Comparison of ENCODE assay signal across 17 cellular contexts in genomic region chr5:94245608-94246007, GRCh38.
DNase-seq lines count a peak whose midpoint lies in the region; ATAC-seq and TF ChIP-seq lines count a peak whose summit lies in the region.
"Had no signal": no experiment of that assay in that cellular context is flagged by ENCODE, and none has a peak within 500 bp of the region (broad histone marks: within the 10 kb centered on the region; RNA-seq: fewer than 3 reads in every experiment).

No MANE protein-coding gene starts in this region.

- no peaks in the 10 kb centered on the region for H3K9me2 ChIP-seq in PC-3 (replicated peaks; ENCODE audit: low read length)

- H3K4me3 ChIP-seq in PC-3 (ENCODE audit: low read length) (no peak overlapping the region), fibroblast of mammary gland (ENCODE audit: control insufficient read depth, low read depth, low read length) (no peak overlapping the region), brain microvascular endothelial cell (ENCODE audit: low read depth, low read length) (no peak overlapping the region), left ventricle myocardium inferior (no peak overlapping the region), gastroesophageal sphincter (no peak overlapping the region)
- H3K4me3 ChIP-seq in effector memory CD4-positive, alpha-beta T cell (ENCODE audit: insufficient read depth, low read depth, low read length, poor library complexity, severe bottlenecking) = no peak overlapping the region
- H3K4me3 ChIP-seq: BLaER1, mucosa of descending colon, testis had no signal

- no peak for TF ChIP-seq POLR2A in gastroesophageal sphincter (IDR thresholded peaks at IDR 0.05)

- ATAC-seq in PC-3 (no peak), gastroesophageal sphincter (no peak)
- ATAC-seq: mucosa of descending colon had no signal

- H3K36me3 ChIP-seq in PC-3 (ENCODE audit: low read depth, low read length) (no peaks in the 10 kb centered on the region), brain microvascular endothelial cell (replicated peaks) (no peaks in the 10 kb centered on the region), left ventricle myocardium inferior (no peaks in the 10 kb centered on the region), gastroesophageal sphincter (no peaks in the 10 kb centered on the region)
- H3K36me3 ChIP-seq in effector memory CD4-positive, alpha-beta T cell (ENCODE audit: control insufficient read depth, insufficient read depth, low read length) = no peaks in the 10 kb centered on the region
- H3K36me3 ChIP-seq: BLaER1 had no signal

- CTCF ChIA-PET in PC-3 (lab: Charles Lee) = no interaction called here

- H4K20me1 ChIP-seq in PC-3 (ENCODE audit: low read length) = no peaks in the 10 kb centered on the region
- H4K20me1 ChIP-seq: BLaER1 had no signal

- H3K27ac ChIP-seq in PC-3 (ENCODE audit: low read length) (no peak overlapping the region), brain microvascular endothelial cell (no peak overlapping the region), left ventricle myocardium inferior (replicated peaks) (no peak overlapping the region), gastroesophageal sphincter (no peak overlapping the region)
- H3K27ac ChIP-seq in effector memory CD4-positive, alpha-beta T cell (ENCODE audit: insufficient read depth, low read length, poor library complexity, severe bottlenecking) = no peak overlapping the region
- H3K27ac ChIP-seq: BLaER1, testis had no signal

- no peak for TF ChIP-seq EP300 in gastroesophageal sphincter (IDR thresholded peaks at IDR 0.05)

- no peaks in the 10 kb centered on the region for H3K79me2 ChIP-seq in PC-3 (ENCODE audit: low read length)

- no TSS peak for BruUV-seq in PC-3 (replicated peaks; lab: Mats Ljungman, UMichigan)

- DNase-seq in AG09319 (ENCODE audit: extremely low read depth, low read depth) = peak; percentile 1
- DNase-seq in GF-D8 (lab: John Stamatoyannopoulos, UW) = peak; percentile 41
- peak; percentile 8 for DNase-seq in PC-3
- peak; percentile 62 for DNase-seq in fibroblast of mammary gland (ENCODE audit: low read depth)
- DNase-seq in brain microvascular endothelial cell = no peak
- DNase-seq in left ventricle myocardium inferior = no peak
- DNase-seq in effector memory CD4-positive, alpha-beta T cell = no peak
- DNase-seq: DMS79 treated with DMSO at 0.1 percent for 48 hours, H9, islet precursor cell, KG1, mucosa of descending colon, NCI-H1694 treated with DMSO at 0.1 percent for 48 hours, T1000, testis had no signal

- no peak overlapping the region for H3K4me2 ChIP-seq in PC-3 (ENCODE audit: low read length)
- H3K4me2 ChIP-seq: BLaER1 had no signal

- H3K4me1 ChIP-seq in PC-3 (ENCODE audit: insufficient read depth, low read length) (peaks cover 12% of the 10 kb centered on the region), left ventricle myocardium inferior (peaks cover 7% of the 10 kb centered on the region), gastroesophageal sphincter (peaks cover 0 to 20% (median 7%) of the 10 kb centered on the region in 3 donors)
- H3K4me1 ChIP-seq in effector memory CD4-positive, alpha-beta T cell (ENCODE audit: control insufficient read depth, insufficient read depth, low read length, poor library complexity, severe bottlenecking) = no peaks in the 10 kb centered on the region
- H3K4me1 ChIP-seq: BLaER1, testis had no signal

- POLR2A ChIA-PET in PC-3 (lab: Charles Lee; ENCODE audit: unreplicated experiment) = no interaction called here

- H3K27me3 ChIP-seq in PC-3 (ENCODE audit: low read length) (no peaks in the 10 kb centered on the region), brain microvascular endothelial cell (replicated peaks) (no peaks in the 10 kb centered on the region), left ventricle myocardium inferior (ENCODE audit: low read depth) (no peaks in the 10 kb centered on the region), gastroesophageal sphincter (no peaks in the 10 kb centered on the region)
- no peaks in the 10 kb centered on the region for H3K27me3 ChIP-seq in effector memory CD4-positive, alpha-beta T cell (replicated peaks; ENCODE audit: control insufficient read depth, insufficient read depth, low read length, poor library complexity, severe bottlenecking)
- H3K27me3 ChIP-seq: BLaER1, testis had no signal

- 88 to 90% methylated on average over 3 to 4 of the region's 4 CpGs for WGBS in gastroesophageal sphincter (ENCODE audit: low coverage in 1 of 2), 2 donors

- intact Hi-C loops in PC-3 (cut with micrococcal nuclease) (loop anchor here (10.0 kb wide), 1 partner anchor 91 kb away; no protein-coding TSS in a partner anchor), left ventricle myocardium inferior (cut with micrococcal nuclease) (no loop called here)

- no peaks in the 10 kb centered on the region for H3K9me3 ChIP-seq in PC-3 (ENCODE audit: low read length)
- H3K9me3 ChIP-seq in left ventricle myocardium inferior (replicated peaks) = no peaks in the 10 kb centered on the region
- no peaks in the 10 kb centered on the region for H3K9me3 ChIP-seq in gastroesophageal sphincter
- H3K9me3 ChIP-seq in effector memory CD4-positive, alpha-beta T cell (ENCODE audit: control insufficient read depth, low read length) = no peaks in the 10 kb centered on the region
- H3K9me3 ChIP-seq: BLaER1, mucosa of descending colon, testis had no signal

- in situ Hi-C loops in brain microvascular endothelial cell (cut with HindIII; ENCODE audit: low pct_ligation_motif_present, low sequenced_read_pairs) = no loop called here

- H3K9ac ChIP-seq in PC-3 (ENCODE audit: low read length) = no peak overlapping the region
- H3K9ac ChIP-seq: BLaER1 had no signal

- no peak for TF ChIP-seq CTCF in AG09319 (IDR thresholded peaks at IDR 0.05; ENCODE audit: low read depth, low read length)
- no peak for TF ChIP-seq CTCF in PC-3 (conservative IDR thresholded peaks at IDR 0.05; ENCODE audit: low read depth, low read length)
- TF ChIP-seq CTCF in fibroblast of mammary gland (conservative IDR thresholded peaks at IDR 0.05; ENCODE audit: control insufficient read depth, insufficient read depth, low read depth, low read length) = no peak
- TF ChIP-seq CTCF in brain microvascular endothelial cell (IDR thresholded peaks at IDR 0.05; ENCODE audit: low read depth, low read length, missing control alignments) = no peak
- TF ChIP-seq CTCF in left ventricle myocardium inferior (IDR thresholded peaks at IDR 0.05; ENCODE audit: borderline replicate concordance) = no peak
- TF ChIP-seq CTCF in gastroesophageal sphincter (IDR thresholded peaks at IDR 0.05) = no peak

- no peak overlapping the region for H2AFZ ChIP-seq in PC-3 (ENCODE audit: low read length)

- H3F3A ChIP-seq in PC-3 (ENCODE audit: low read length, unreplicated experiment) = no peaks in the 10 kb centered on the region

Comparison
In these comparisons a context has a peak if more than half of its experiments do, and no peak if none do; other contexts are left out.
1. DNase-seq: peak in AG09319 (single experiment), GF-D8 (single experiment), PC-3 (single experiment) and fibroblast of mammary gland (single experiment); none in brain microvascular endothelial cell (single experiment), left ventricle myocardium inferior (single experiment) and effector memory CD4-positive, alpha-beta T cell (0 of 3).